ENCODE assay signal across 16 cellular contexts in the genomic region with DNA sequence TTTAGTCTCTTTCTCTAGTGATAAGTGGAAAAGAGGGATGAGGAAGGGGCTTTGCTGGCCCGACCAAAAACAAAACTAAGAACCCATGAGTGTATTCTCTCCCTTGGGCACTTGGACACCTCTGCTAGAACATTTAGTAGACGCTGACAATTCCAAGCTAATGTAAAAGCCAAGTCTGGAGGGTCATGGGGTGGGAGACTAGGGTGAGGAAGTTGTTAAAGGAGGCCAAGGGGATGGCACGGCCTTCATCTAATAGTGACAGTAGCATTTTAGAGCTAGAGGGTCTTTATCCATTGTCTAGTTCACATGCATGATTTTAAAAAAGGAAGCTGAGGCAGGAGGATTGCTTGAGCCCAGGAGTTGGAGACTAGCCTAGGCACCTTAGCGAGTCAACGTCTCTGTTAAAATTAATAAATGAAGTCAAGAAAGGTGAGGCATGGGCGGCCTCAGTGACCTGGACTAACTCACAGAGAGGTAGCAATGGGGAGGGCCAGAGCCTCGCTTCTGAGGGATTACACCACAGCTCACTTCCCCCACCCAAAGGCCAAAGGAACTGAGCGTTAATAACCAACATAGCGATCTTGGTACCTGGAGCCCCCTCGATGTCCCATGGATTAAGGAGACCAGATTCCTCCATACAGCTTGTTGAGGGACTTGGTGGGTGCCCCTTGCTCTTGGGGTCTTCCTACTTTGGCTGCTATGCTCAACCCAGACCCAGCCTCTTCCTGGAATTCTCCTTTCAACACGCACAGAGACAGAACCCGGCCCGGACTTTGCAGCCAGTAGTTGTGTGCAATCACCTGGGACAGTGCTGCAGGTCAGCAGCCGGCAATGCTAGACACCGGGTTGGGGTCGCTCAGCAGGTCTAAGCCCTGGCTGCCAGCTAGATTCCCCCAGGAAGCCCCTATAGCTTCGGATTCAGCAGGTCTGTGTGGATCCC.
A peak's percentile ranks its signal among the peaks of the same experiment; 100 is the strongest.
DNase-seq lines count a peak whose midpoint lies in the region; TF ChIP-seq lines count a peak whose summit lies in the region.
"Had no signal": no experiment of that assay in that cellular context is flagged by ENCODE, and none has a peak within 500 bp of the region (broad histone marks: within the 10 kb centered on the region; RNA-seq: fewer than 3 reads in every experiment).

No MANE protein-coding gene starts in this region.

- DNase-seq in activated CD4-positive, alpha-beta T cell treated with anti-CD3 and anti-CD28 coated beads, Interleukin-2, amount 10 ng/mL, durations not matched to agents 24 days and 14 days, result no peak
- DNase-seq in activated CD4-positive, alpha-beta T cell treated with anti-CD3 and anti-CD28 coated beads for 48 hours, result no peak
- DNase-seq in PC-9, result no peak
- DNase-seq in endodermal cell, result no peak
- no peak for DNase-seq in neural progenitor cell (ENCODE audit: low spot score)
- no peak for DNase-seq in NK-92 treated with Interleukin-12 subunit alpha and Interleukin-12 subunit beta, amount 100 ng/mL, for 24 hours (lab: John Stamatoyannopoulos, UW)
- DNase-seq in dermis blood vessel endothelial cell, result no peak
- no peak for DNase-seq in NCI-H226
- DNase-seq: activated B cell treated with CpG ODN at 0.5 μM for 24 hours, heart left ventricle, NCI-H1436 treated with DMSO at 0.1 percent for 48 hours, nucleus accumbens, upper lobe of right lung had no signal

- peaks cover 43% of the 10 kb centered on the region for H3K4me1 ChIP-seq in PC-9 (replicated peaks; ENCODE audit: insufficient read depth)
- H3K4me1 ChIP-seq in endodermal cell (ENCODE audit: control insufficient read depth, insufficient read depth, low read length), result peaks cover 31% of the 10 kb centered on the region
- peaks cover 20% of the 10 kb centered on the region for H3K4me1 ChIP-seq in neural progenitor cell

- H3K36me3 Mint-ChIP-seq in activated CD4-positive, alpha-beta T cell treated with anti-CD3 and anti-CD28 coated beads, Interleukin-2, amount 10 ng/mL, durations not matched to agents 24 days and 14 days (ENCODE audit: low read depth), result peaks cover 9% of the 10 kb centered on the region
- H3K36me3 Mint-ChIP-seq in endodermal cell (ENCODE audit: low read depth), result peaks cover 19% of the 10 kb centered on the region
- peaks cover 27% of the 10 kb centered on the region for H3K36me3 Mint-ChIP-seq in neural progenitor cell

- CTCF ChIA-PET in PC-9 (lab: Charles Lee), result interaction anchor here (0.5 kb wide), 1 partner anchor 25 kb away, joined by 3 read pairs; no protein-coding TSS in a partner anchor

- 91 to 92% methylated on average over 13 to 17 of the region's 17 CpGs for WGBS in endodermal cell (ENCODE audit: insufficient coverage in 1 of 2, insufficient read length in 1 of 2), 2 experiments

- no peaks in the 10 kb centered on the region for H3K27me3 Mint-ChIP-seq in activated CD4-positive, alpha-beta T cell treated with anti-CD3 and anti-CD28 coated beads, Interleukin-2, amount 10 ng/mL, durations not matched to agents 24 days and 14 days
- H3K27me3 Mint-ChIP-seq in endodermal cell (ENCODE audit: insufficient read depth) (no peaks in the 10 kb centered on the region), neural progenitor cell (ENCODE audit: insufficient read depth, low read depth) (peaks cover 7% of the 10 kb centered on the region)
- H3K27me3 Mint-ChIP-seq: activated B cell treated with CpG ODN at 0.5 μM for 24 hours; memory B cell; stimulated activated naive CD8-positive, alpha-beta T cell treated with anti-CD3 and anti-CD28 coated beads, Interleukin-15, Interleukin-2, amounts not matched to agents 100 ng/mL and 50 ng/mL, for 24 hours had no signal

- H3K9ac ChIP-seq in endodermal cell (ENCODE audit: extremely low read depth, low read length, poor library complexity, severe bottlenecking), result no peak overlapping the region
- no peak overlapping the region for H3K9ac ChIP-seq in neural progenitor cell
- H3K9ac ChIP-seq: BLaER1 had no signal

- intact Hi-C loops in activated CD4-positive, alpha-beta T cell treated with anti-CD3 and anti-CD28 coated beads, Interleukin-2, amount 10 ng/mL, durations not matched to agents 24 days and 14 days (cut with micrococcal nuclease), result loop anchor here (5.0 kb wide), 1 partner anchor 38 kb away; no protein-coding TSS in a partner anchor
- intact Hi-C loops in PC-9 (cut with micrococcal nuclease; ENCODE audit: unreplicated experiment), result no loop called here

- no peak overlapping the region for H3K4me3 Mint-ChIP-seq in activated CD4-positive, alpha-beta T cell treated with anti-CD3 and anti-CD28 coated beads, Interleukin-2, amount 10 ng/mL, durations not matched to agents 24 days and 14 days
- H3K4me3 Mint-ChIP-seq in endodermal cell (no peak overlapping the region), neural progenitor cell (no peak overlapping the region)
- H3K4me3 Mint-ChIP-seq: activated B cell treated with CpG ODN at 0.5 μM for 24 hours; memory B cell; stimulated activated naive CD8-positive, alpha-beta T cell treated with anti-CD3 and anti-CD28 coated beads, Interleukin-15, Interleukin-2, amounts not matched to agents 100 ng/mL and 50 ng/mL, for 24 hours had no signal

- H3K36me3 ChIP-seq in PC-9 (ENCODE audit: low read depth) (no peaks in the 10 kb centered on the region), endodermal cell (ENCODE audit: control insufficient read depth, insufficient read depth, low read length) (peaks cover 28% of the 10 kb centered on the region), neural progenitor cell (no peaks in the 10 kb centered on the region)

- POLR2A ChIA-PET in PC-9 (lab: Charles Lee; ENCODE audit: unreplicated experiment), result interaction anchor here (0.6 kb wide), 1 partner anchor 15 kb away, joined by 7 read pairs; no protein-coding TSS in a partner anchor

- H2AFZ ChIP-seq in PC-9, result no peak overlapping the region
- H2AFZ ChIP-seq in neural progenitor cell (replicated peaks), result no peak overlapping the region

- H3K9me3 Mint-ChIP-seq in activated CD4-positive, alpha-beta T cell treated with anti-CD3 and anti-CD28 coated beads, Interleukin-2, amount 10 ng/mL, durations not matched to agents 24 days and 14 days, result no peaks in the 10 kb centered on the region
- H3K9me3 Mint-ChIP-seq in endodermal cell (no peaks in the 10 kb centered on the region), neural progenitor cell (no peaks in the 10 kb centered on the region)
- H3K9me3 Mint-ChIP-seq: activated B cell treated with CpG ODN at 0.5 μM for 24 hours; memory B cell; stimulated activated naive CD8-positive, alpha-beta T cell treated with anti-CD3 and anti-CD28 coated beads, Interleukin-15, Interleukin-2, amounts not matched to agents 100 ng/mL and 50 ng/mL, for 24 hours had no signal

- peaks cover 59% of the 10 kb centered on the region for H3K79me2 ChIP-seq in PC-9 (ENCODE audit: low read depth)
- H3K79me2 ChIP-seq in neural progenitor cell (ENCODE audit: low read depth), result peaks cover 62% of the 10 kb centered on the region

- H3F3A ChIP-seq in PC-9 (ENCODE audit: insufficient read depth, low read depth) (peaks cover 17% of the 10 kb centered on the region; the same call in 1 of the 2 replicates), neural progenitor cell (ENCODE audit: low read depth) (no peaks in the 10 kb centered on the region)

- no peaks in the 10 kb centered on the region for H3K27me3 ChIP-seq in PC-9 (ENCODE audit: insufficient read depth, low read depth)
- H3K27me3 ChIP-seq in endodermal cell (ENCODE audit: control insufficient read depth, insufficient read depth, low read length, poor library complexity, severe bottlenecking), result no peaks in the 10 kb centered on the region
- no peaks in the 10 kb centered on the region for H3K27me3 ChIP-seq in neural progenitor cell
- H3K27me3 ChIP-seq: BLaER1, heart left ventricle, upper lobe of right lung had no signal

- H3K27ac ChIP-seq in PC-9 (no peak overlapping the region), endodermal cell (ENCODE audit: low read depth, low read length) (no peak overlapping the region), neural progenitor cell (no peak overlapping the region)
- H3K27ac ChIP-seq: BLaER1, heart left ventricle, upper lobe of right lung had no signal

- H3K4me2 ChIP-seq in PC-9 (peak overlapping the region; percentile 15; the same call in 1 of the 2 replicates), neural progenitor cell (no peak overlapping the region)

- H3K27ac Mint-ChIP-seq in activated CD4-positive, alpha-beta T cell treated with anti-CD3 and anti-CD28 coated beads, Interleukin-2, amount 10 ng/mL, durations not matched to agents 24 days and 14 days, result peak overlapping the region; percentile 49
- peak overlapping the region; percentile 75 for H3K27ac Mint-ChIP-seq in endodermal cell
- H3K27ac Mint-ChIP-seq in neural progenitor cell, result peak overlapping the region; percentile 67
- H3K27ac Mint-ChIP-seq: activated B cell treated with CpG ODN at 0.5 μM for 24 hours, memory B cell had no signal

- H3K9me2 ChIP-seq in PC-9 (ENCODE audit: insufficient read depth), result no peaks in the 10 kb centered on the region

- TF ChIP-seq CTCF in PC-9 (conservative IDR thresholded peaks at IDR 0.05), result no peak
- TF ChIP-seq CTCF in endodermal cell (conservative IDR thresholded peaks at IDR 0.05), result no peak
- no peak for TF ChIP-seq CTCF in neural progenitor cell (IDR thresholded peaks at IDR 0.05)

- H4K20me1 ChIP-seq in PC-9 (ENCODE audit: insufficient read depth) (peaks cover 8% of the 10 kb centered on the region), neural progenitor cell (ENCODE audit: low read depth) (peaks cover 57% of the 10 kb centered on the region)

- BruUV-seq in PC-9 (replicated peaks; lab: Mats Ljungman, UMichigan), result no TSS peak

- H3K4me3 ChIP-seq in PC-9 (no peak overlapping the region), endodermal cell (ENCODE audit: low read length) (peak overlapping the region; percentile 48), neural progenitor cell (no peak overlapping the region)
- H3K4me3 ChIP-seq: BLaER1, heart left ventricle, upper lobe of right lung had no signal

- H3K9me3 ChIP-seq in PC-9 (ENCODE audit: insufficient read depth, low read depth) (no peaks in the 10 kb centered on the region), endodermal cell (ENCODE audit: control insufficient read depth, low read length) (no peaks in the 10 kb centered on the region), neural progenitor cell (ENCODE audit: low read depth) (no peaks in the 10 kb centered on the region)
- H3K9me3 ChIP-seq: BLaER1, heart left ventricle, upper lobe of right lung had no signal

- peaks cover 34% of the 10 kb centered on the region for H3K4me1 Mint-ChIP-seq in activated CD4-positive, alpha-beta T cell treated with anti-CD3 and anti-CD28 coated beads, Interleukin-2, amount 10 ng/mL, durations not matched to agents 24 days and 14 days
- peaks cover 53% of the 10 kb centered on the region for H3K4me1 Mint-ChIP-seq in endodermal cell
- peaks cover 49% of the 10 kb centered on the region for H3K4me1 Mint-ChIP-seq in neural progenitor cell
